Comparison of ENCODE assay signal across 14 cellular contexts in the genomic region with DNA sequence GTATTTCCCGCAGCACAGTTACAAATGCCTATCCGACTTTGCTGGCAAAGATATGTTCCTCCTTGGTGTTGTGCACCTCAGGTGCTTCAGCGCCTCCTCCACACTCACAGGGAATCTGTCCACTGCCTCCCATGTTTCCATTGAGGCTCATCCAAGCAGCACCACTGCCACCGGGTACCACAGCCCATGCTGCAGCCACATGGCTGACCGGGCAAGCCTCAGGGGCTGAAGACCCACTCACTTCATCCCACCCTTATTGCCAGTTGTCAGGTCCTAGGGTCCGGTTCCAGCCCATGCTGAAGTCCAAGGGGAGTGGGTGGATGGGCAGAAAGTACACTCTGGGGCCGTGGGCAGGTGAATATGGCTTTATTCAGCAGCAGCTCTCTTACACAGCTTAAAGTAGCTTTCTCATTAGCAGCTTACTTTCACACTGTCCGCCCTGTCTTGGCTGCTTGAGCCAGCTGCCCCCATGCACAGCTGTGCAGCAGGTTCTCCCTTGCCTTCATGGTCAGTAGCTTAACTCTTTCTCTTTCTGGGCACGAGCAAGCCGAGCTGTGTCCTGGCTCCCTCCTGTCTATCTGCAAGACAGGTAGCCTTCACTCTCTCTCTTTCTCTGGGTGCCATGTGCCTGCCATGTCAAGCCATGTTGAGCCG.
A peak's percentile ranks its signal among the peaks of the same experiment; 100 is the strongest.
DNase-seq lines count a peak whose midpoint lies in the region; ATAC-seq and TF ChIP-seq lines count a peak whose summit lies in the region.
"Had no signal": no experiment of that assay in that cellular context is flagged by ENCODE, and none has a peak within 500 bp of the region (broad histone marks: within the 10 kb centered on the region; RNA-seq: fewer than 3 reads in every experiment).

No MANE protein-coding gene starts in this region.

- H3K4me1 ChIP-seq in H9 (ENCODE audit: insufficient read depth, low read length) (peaks cover 10% of the 10 kb centered on the region; the same call in 1 of the 2 replicates), upper lobe of right lung (no peaks in the 10 kb centered on the region), thyroid gland (no peaks in the 10 kb centered on the region)
- H3K4me1 ChIP-seq: BLaER1 treated with 17β-estradiol and CSF1 and Interleukin-3, amounts not matched to agents 10 nM and 100 nM had no signal

- ATAC-seq in upper lobe of right lung = peak; percentile 24
- ATAC-seq: GM12878 had no signal

- H3K4me3 Mint-ChIP-seq in H9 (no peak overlapping the region), glutamatergic neuron (ENCODE audit: unreplicated experiment) (peak overlapping the region; percentile 50)
- H3K4me3 Mint-ChIP-seq: CD4-positive, CD25-positive, alpha-beta regulatory T cell; IgD-negative memory B cell had no signal

- TF ChIP-seq POLR2A in thyroid gland (IDR thresholded peaks at IDR 0.05) = no peak

- H3K36me3 ChIP-seq in upper lobe of right lung (no peaks in the 10 kb centered on the region), thyroid gland (no peaks in the 10 kb centered on the region)
- H3K36me3 ChIP-seq: BLaER1 treated with 17β-estradiol and CSF1 and Interleukin-3, amounts not matched to agents 10 nM and 100 nM; HAP-1 had no signal

- H3K23ac ChIP-seq in H9 (ENCODE audit: insufficient read length, low read depth, low read length) = no peak overlapping the region

- H3T11ph ChIP-seq in H9 (ENCODE audit: low read length) = no peak overlapping the region

- H3K79me1 ChIP-seq in H9 (ENCODE audit: insufficient read depth, low read depth, low read length, poor library complexity, severe bottlenecking) = no peaks in the 10 kb centered on the region

- no peak overlapping the region for H2BK15ac ChIP-seq in H9 (ENCODE audit: low read depth, low read length)

- H3K27me3 Mint-ChIP-seq in H9 (ENCODE audit: low read depth) (no peaks in the 10 kb centered on the region), glutamatergic neuron (ENCODE audit: unreplicated experiment) (peaks cover 6% of the 10 kb centered on the region)
- H3K27me3 Mint-ChIP-seq: CD4-positive, CD25-positive, alpha-beta regulatory T cell; IgD-negative memory B cell had no signal

- no peak overlapping the region for H2BK12ac ChIP-seq in H9 (ENCODE audit: insufficient read length, low read depth, low read length)

- no peak overlapping the region for H2AK5ac ChIP-seq in H9 (ENCODE audit: insufficient read length, low read length)

- no peak overlapping the region for H4K5ac ChIP-seq in H9 (ENCODE audit: insufficient read length, low read depth, low read length)

- no peak overlapping the region for H4K8ac ChIP-seq in H9 (replicated peaks; ENCODE audit: insufficient read length, low read depth, low read length)

- H3K27ac Mint-ChIP-seq in H9 = peak overlapping the region in 2 of 3 experiments; percentile 35 to 50; a peak in 4 of 7 replicates
- H3K27ac Mint-ChIP-seq in glutamatergic neuron (ENCODE audit: unreplicated experiment) = no peak overlapping the region
- H3K27ac Mint-ChIP-seq: CD4-positive, CD25-positive, alpha-beta regulatory T cell; IgD-negative memory B cell had no signal

- H3K9me3 Mint-ChIP-seq in H9 (no peaks in the 10 kb centered on the region; a peak in 1 of 5 replicates), glutamatergic neuron (ENCODE audit: unreplicated experiment) (peaks cover 4% of the 10 kb centered on the region)

- no peaks in the 10 kb centered on the region for H3K79me2 ChIP-seq in H9 (ENCODE audit: insufficient read depth, low read length)

- no peak overlapping the region for H2BK20ac ChIP-seq in H9 (ENCODE audit: low read depth, low read length, poor library complexity, severe bottlenecking)

- H3K4me2 ChIP-seq in H9 (ENCODE audit: insufficient read depth, insufficient read length, low read length) = no peak overlapping the region
- H3K4me2 ChIP-seq: BLaER1 treated with 17β-estradiol and CSF1 and Interleukin-3, amounts not matched to agents 10 nM and 100 nM had no signal

- no peak overlapping the region for H3K56ac ChIP-seq in H9 (ENCODE audit: insufficient read length, low read depth, low read length)

- no peak overlapping the region for H3K9ac ChIP-seq in H9 (ENCODE audit: extremely low read depth, insufficient read length, low read length)
- H3K9ac ChIP-seq: BLaER1 treated with 17β-estradiol and CSF1 and Interleukin-3, amounts not matched to agents 10 nM and 100 nM had no signal

- H2AFZ ChIP-seq in H9 (ENCODE audit: low read length) = no peak overlapping the region

- no peak overlapping the region for H3K27ac ChIP-seq in H9 (ENCODE audit: insufficient read length, low read depth, low read length)
- no peak overlapping the region for H3K27ac ChIP-seq in upper lobe of right lung
- no peak overlapping the region for H3K27ac ChIP-seq in thyroid gland
- H3K27ac ChIP-seq: BLaER1 treated with 17β-estradiol and CSF1 and Interleukin-3, amounts not matched to agents 10 nM and 100 nM had no signal

- H3K14ac ChIP-seq in H9 (ENCODE audit: insufficient read depth, low read length) = peak overlapping the region; percentile 68; the same call in 1 of the 2 replicates

- no peaks in the 10 kb centered on the region for H3K23me2 ChIP-seq in H9 (ENCODE audit: insufficient read length, low read depth, low read length, poor library complexity, severe bottlenecking)

- no peak for DNase-seq in H9
- DNase-seq in glutamatergic neuron = no peak
- peak; percentile 8 for DNase-seq in occipital lobe (lab: John Stamatoyannopoulos, UW)
- DNase-seq in upper lobe of right lung = no peak
- DNase-seq in stimulated activated CD4-positive, alpha-beta T cell treated with anti-CD3 and anti-CD28 coated beads, Interleukin-4, amount 100 ng/mL, for 24 hours = no peak
- no peak for DNase-seq in islet precursor cell
- no peak for DNase-seq in thyroid gland
- DNase-seq: ACHN; CD4-positive, CD25-positive, alpha-beta regulatory T cell; DMS79 had no signal

- H3K4me3 ChIP-seq in upper lobe of right lung = no peak overlapping the region
- H3K4me3 ChIP-seq in thyroid gland (replicated peaks in 1 of 3) = no peak overlapping the region
- H3K4me3 ChIP-seq: BLaER1 treated with 17β-estradiol and CSF1 and Interleukin-3, amounts not matched to agents 10 nM and 100 nM; GM12878; HAP-1 had no signal

- WGBS in H9 (ENCODE audit: extremely low coverage, insufficient read length, low lambda C conversion rate) = no CpG with 5 or more reads among the region's 11 CpGs
- 81 to 94% methylated on average over 11 of the region's 11 CpGs for WGBS in thyroid gland, 2 donors

- H2BK120ac ChIP-seq in H9 (ENCODE audit: low read depth, low read length, poor library complexity, severe bottlenecking) = no peak overlapping the region

- H3K18ac ChIP-seq in H9 (ENCODE audit: insufficient read length, low read depth, low read length) = no peak overlapping the region

- no peaks in the 10 kb centered on the region for H4K20me1 ChIP-seq in H9 (ENCODE audit: control insufficient read depth, insufficient read depth, insufficient read length)
- H4K20me1 ChIP-seq: BLaER1 treated with 17β-estradiol and CSF1 and Interleukin-3, amounts not matched to agents 10 nM and 100 nM had no signal

- peaks cover 25 to 28% of the 10 kb centered on the region in 2 experiments for H3K4me1 Mint-ChIP-seq in H9
- H3K4me1 Mint-ChIP-seq in glutamatergic neuron (ENCODE audit: low read depth, unreplicated experiment) = peaks cover 7% of the 10 kb centered on the region
- H3K4me1 Mint-ChIP-seq: CD4-positive, CD25-positive, alpha-beta regulatory T cell; IgD-negative memory B cell had no signal

- H3K4ac ChIP-seq in H9 (ENCODE audit: low read depth, low read length) = no peak overlapping the region

- no peaks in the 10 kb centered on the region for H3K27me3 ChIP-seq in H9 (ENCODE audit: insufficient read depth, low read length)
- H3K27me3 ChIP-seq in upper lobe of right lung = no peaks in the 10 kb centered on the region
- H3K27me3 ChIP-seq in thyroid gland = no peaks in the 10 kb centered on the region
- H3K27me3 ChIP-seq: BLaER1 treated with 17β-estradiol and CSF1 and Interleukin-3, amounts not matched to agents 10 nM and 100 nM had no signal

- H4K91ac ChIP-seq in H9 (ENCODE audit: insufficient read length, low read depth, low read length) = no peak overlapping the region

- peaks cover 0 to 12% (median 0%) of the 10 kb centered on the region in 3 experiments; a peak in 3 of 7 replicates for H3K36me3 Mint-ChIP-seq in H9 (ENCODE audit: insufficient read depth in 1 of 3, low read depth in 3 of 3)
- H3K36me3 Mint-ChIP-seq in glutamatergic neuron (ENCODE audit: unreplicated experiment) = no peaks in the 10 kb centered on the region
- H3K36me3 Mint-ChIP-seq: CD4-positive, CD25-positive, alpha-beta regulatory T cell; IgD-negative memory B cell had no signal

- intact Hi-C loops in upper lobe of right lung (cut with DNase I) (no loop called here), thyroid gland (cut with DNase I) (no loop called here)

- H2BK5ac ChIP-seq in H9 (ENCODE audit: insufficient read length, low read length) = no peak overlapping the region

- no peaks in the 10 kb centered on the region for H3K9me3 ChIP-seq in H9 (ENCODE audit: control insufficient read depth, low read depth, low read length)
- no peaks in the 10 kb centered on the region for H3K9me3 ChIP-seq in upper lobe of right lung
- H3K9me3 ChIP-seq in thyroid gland = no peaks in the 10 kb centered on the region
- H3K9me3 ChIP-seq: BLaER1 treated with 17β-estradiol and CSF1 and Interleukin-3, amounts not matched to agents 10 nM and 100 nM; HAP-1 had no signal

- TF ChIP-seq CTCF in H9 (conservative IDR thresholded peaks at IDR 0.05) = no peak
- no peak for TF ChIP-seq CTCF in glutamatergic neuron (IDR thresholded peaks at IDR 0.05; ENCODE audit: partially characterized antibody, unreplicated experiment)
- TF ChIP-seq CTCF in upper lobe of right lung (IDR thresholded peaks at IDR 0.05) = no peak
- TF ChIP-seq CTCF in thyroid gland (IDR thresholded peaks at IDR 0.05) = no peak
